In genomic region chr1:183567584-183567983, GRCh38 we compare ENCODE assay signal across 8 cellular contexts. TPM values are rescaled to one million over a fixed set of nuclear protein-coding genes. Genes with fewer than 3 reads are reported as not detected.
DNase-seq lines count a peak whose midpoint lies in the region; ATAC-seq and TF ChIP-seq lines count a peak whose summit lies in the region.

No MANE protein-coding gene starts in this region.

- no peak overlapping the region for H3K4me2 ChIP-seq in neural progenitor cell

- DNase-seq in GF-D8 (lab: John Stamatoyannopoulos, UW) (peak; percentile 71), NCI-H2029 (lab: John Stamatoyannopoulos, UW) (peak; percentile 69), choroid plexus epithelial cell (ENCODE audit: low read depth) (peak; percentile 50), NCI-H510A (lab: John Stamatoyannopoulos, UW) (no peak), neural progenitor cell (ENCODE audit: low spot score) (no peak)
- peak; percentile 50 for DNase-seq in stimulated activated naive B cell treated with anti-CD40 and anti-IgM and Interleukin-4, amounts not matched to agents 10 μg/mL and 1 μg/mL and 100 μg/mL, for 72 hours
- DNase-seq in activated CD4-positive, alpha-beta T cell treated with anti-CD3 and anti-CD28 coated beads, Interleukin-2, amount 50 U/mL, for 1 hour = no peak

- no peaks in the 10 kb centered on the region for H3K9me3 ChIP-seq in neural progenitor cell (ENCODE audit: low read depth)

- peaks cover 71 to 89% of the 10 kb centered on the region in 2 donors for H3K36me3 Mint-ChIP-seq in stimulated activated naive B cell treated with anti-CD40 and anti-IgM and Interleukin-4, amounts not matched to agents 10 μg/mL and 1 μg/mL and 100 μg/mL, for 72 hours
- no peaks in the 10 kb centered on the region for H3K36me3 Mint-ChIP-seq in neural progenitor cell

- no peaks in the 10 kb centered on the region for H3K79me2 ChIP-seq in neural progenitor cell (ENCODE audit: low read depth)

- H3K4me3 Mint-ChIP-seq in stimulated activated naive B cell treated with anti-CD40 and anti-IgM and Interleukin-4, amounts not matched to agents 10 μg/mL and 1 μg/mL and 100 μg/mL, for 72 hours = peak overlapping the region; percentile 39 to 73
- no peak overlapping the region for H3K4me3 Mint-ChIP-seq in neural progenitor cell

- H3K4me3 ChIP-seq in choroid plexus epithelial cell (ENCODE audit: low read depth, low read length) (no peak overlapping the region), neural progenitor cell (no peak overlapping the region)

- H3K4me1 Mint-ChIP-seq in stimulated activated naive B cell treated with anti-CD40 and anti-IgM and Interleukin-4, amounts not matched to agents 10 μg/mL and 1 μg/mL and 100 μg/mL, for 72 hours = peaks cover 33 to 59% of the 10 kb centered on the region in 2 donors
- H3K4me1 Mint-ChIP-seq in neural progenitor cell = no peaks in the 10 kb centered on the region

- peak overlapping the region; percentile 94 for H3K27ac Mint-ChIP-seq in stimulated activated naive B cell treated with anti-CD40 and anti-IgM and Interleukin-4, amounts not matched to agents 10 μg/mL and 1 μg/mL and 100 μg/mL, for 72 hours
- H3K27ac Mint-ChIP-seq in neural progenitor cell = no peak overlapping the region

- peaks cover 4 to 7% of the 10 kb centered on the region in 2 donors for H3K9me3 Mint-ChIP-seq in stimulated activated naive B cell treated with anti-CD40 and anti-IgM and Interleukin-4, amounts not matched to agents 10 μg/mL and 1 μg/mL and 100 μg/mL, for 72 hours
- no peaks in the 10 kb centered on the region for H3K9me3 Mint-ChIP-seq in neural progenitor cell

- no peaks in the 10 kb centered on the region for H3K4me1 ChIP-seq in neural progenitor cell

- no peak for TF ChIP-seq CTCF in choroid plexus epithelial cell (conservative IDR thresholded peaks at IDR 0.05; ENCODE audit: low read depth, low read length)
- TF ChIP-seq CTCF in neural progenitor cell (IDR thresholded peaks at IDR 0.05) = no peak

- H3K27me3 ChIP-seq in neural progenitor cell = no peaks in the 10 kb centered on the region

- H2AFZ ChIP-seq in neural progenitor cell (replicated peaks) = no peak overlapping the region

- H3K36me3 ChIP-seq in neural progenitor cell = no peaks in the 10 kb centered on the region

- H3K27me3 Mint-ChIP-seq in stimulated activated naive B cell treated with anti-CD40 and anti-IgM and Interleukin-4, amounts not matched to agents 10 μg/mL and 1 μg/mL and 100 μg/mL, for 72 hours = no peaks in the 10 kb centered on the region
- peaks cover 5% of the 10 kb centered on the region for H3K27me3 Mint-ChIP-seq in neural progenitor cell (ENCODE audit: insufficient read depth, low read depth)

- H3F3A ChIP-seq in neural progenitor cell (ENCODE audit: low read depth) = no peaks in the 10 kb centered on the region

- ATAC-seq in GM21717 (IDR thresholded peaks at IDR 0.05; ENCODE audit: unreplicated experiment) = peak; percentile 51
- ATAC-seq in stimulated activated naive B cell treated with anti-CD40 and anti-IgM and Interleukin-4, amounts not matched to agents 10 μg/mL and 1 μg/mL and 100 μg/mL, for 72 hours (replicated peaks) = peak; percentile 81 to 83

- H3K9ac ChIP-seq in neural progenitor cell = no peak overlapping the region

- H3K27ac ChIP-seq in neural progenitor cell = no peak overlapping the region

- no peaks in the 10 kb centered on the region for H4K20me1 ChIP-seq in neural progenitor cell (ENCODE audit: low read depth)

RNA-seq across cellular contexts. Expression of gene NCF2, which starts 22.7 kb away (rescaled TPM):
- total RNA-seq in neural progenitor cell (ENCODE audit: low replicate concordance) = not detected in 2 replicates

Comparison
In these comparisons a context has a peak if more than half of its experiments do, and no peak if none do; other contexts are left out.
1. DNase-seq: peak in GF-D8 (single experiment), NCI-H2029 (single experiment), choroid plexus epithelial cell (single experiment) and stimulated activated naive B cell treated with anti-CD40 and anti-IgM and Interleukin-4, amounts not matched to agents 10 μg/mL and 1 μg/mL and 100 μg/mL, for 72 hours (single experiment); none in NCI-H510A (single experiment), neural progenitor cell (single experiment) and activated CD4-positive, alpha-beta T cell treated with anti-CD3 and anti-CD28 coated beads, Interleukin-2, amount 50 U/mL, for 1 hour (single experiment).